33 cellular contexts compared by ENCODE assay signal in the genomic region with DNA sequence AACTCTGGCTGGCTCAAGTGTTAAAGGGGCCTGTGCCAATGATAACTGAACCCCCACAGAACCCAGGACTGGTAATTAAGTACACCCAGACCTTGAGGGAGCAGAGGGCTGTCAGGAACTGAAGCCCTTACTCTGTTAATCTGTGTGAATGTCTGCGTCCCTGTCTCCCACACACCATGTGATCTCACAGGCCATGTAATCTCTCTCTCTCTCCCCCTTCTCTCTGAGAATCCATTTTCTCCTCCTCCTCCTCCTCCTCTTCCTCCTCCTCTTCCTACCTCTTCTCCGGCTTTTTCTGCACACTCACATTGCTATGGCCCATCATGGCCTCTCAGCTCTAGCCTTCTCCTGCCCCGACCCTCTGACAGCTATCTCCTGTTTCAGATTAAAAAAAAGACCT. TPM values are rescaled to one million over a fixed set of nuclear protein-coding genes. Genes with fewer than 3 reads are reported as not detected.
"Had no signal": no experiment of that assay in that cellular context is flagged by ENCODE, and none has a peak within 500 bp of the region (broad histone marks: within the 10 kb centered on the region; RNA-seq: fewer than 3 reads in every experiment).

No MANE protein-coding gene starts in this region.

- DNase-seq: heart right ventricle; kidney glomerular epithelial cell; left cardiac atrium; left lung; lower lobe of right lung; mammary epithelial cell; mesendoderm; naive B cell; occipital lobe; ovary; retina; right cardiac atrium; stimulated activated CD4-positive, alpha-beta T cell treated with anti-CD3 and anti-CD28 coated beads, Interleukin-12 subunit alpha, Interleukin-12 subunit beta, amount 100 ng/mL, for 4 hours; stimulated activated CD4-positive, alpha-beta T cell treated with anti-CD3 and anti-CD28 coated beads, Interleukin-15, amount 100 ng/mL, for 24 hours; stimulated activated CD4-positive, alpha-beta T cell treated with anti-CD3 and anti-CD28 coated beads, Interleukin-2, amount 100 ng/mL, for 24 hours; stimulated activated CD4-positive, alpha-beta T cell treated with anti-CD3 and anti-CD28 coated beads, Interleukin-4, amount 100 ng/mL, for 1 hour; stimulated activated naive B cell treated with anti-CD40 and anti-IgM and Interleukin-4, amounts not matched to agents 10 μg/mL and 1 μg/mL and 100 μg/mL, for 72 hours; stimulated activated naive CD8-positive, alpha-beta T cell treated with anti-CD3 and anti-CD28 coated beads, Interleukin-15, Interleukin-2, amounts not matched to agents 100 U/mL and 50 U/mL, for 24 hours; stomach; tibial artery; trophoblast cell; upper lobe of right lung had no signal

- H3K9me3 Mint-ChIP-seq: mesothelial cell of epicardium; naive B cell; natural killer cell treated with Interleukin-12 subunit alpha and Interleukin-12 subunit beta and Interleukin-15 and Interleukin-18, amount 100 ng/mL, for 72 hours; neural progenitor cell; stimulated activated naive B cell treated with anti-CD40 and anti-IgM and Interleukin-4, amounts not matched to agents 10 μg/mL and 1 μg/mL and 100 μg/mL, for 72 hours had no signal

- H3K36me3 ChIP-seq: heart right ventricle, left lung, lower lobe of right lung, neural progenitor cell, neutrophil, ovary, prostate gland, stomach, thoracic aorta, tibial artery, upper lobe of right lung had no signal

- H3K27me3 ChIP-seq: heart right ventricle, hepatocyte, left lung, neural progenitor cell, neutrophil, ovary, stomach, tibial artery, upper lobe of right lung had no signal

- H3K27ac Mint-ChIP-seq: natural killer cell treated with Interleukin-12 subunit alpha and Interleukin-12 subunit beta and Interleukin-15 and Interleukin-18, amount 100 ng/mL, for 72 hours; neural progenitor cell; stimulated activated naive B cell treated with anti-CD40 and anti-IgM and Interleukin-4, amounts not matched to agents 10 μg/mL and 1 μg/mL and 100 μg/mL, for 72 hours had no signal

- H3K27me3 Mint-ChIP-seq: naive B cell; stimulated activated naive B cell treated with anti-CD40 and anti-IgM and Interleukin-4, amounts not matched to agents 10 μg/mL and 1 μg/mL and 100 μg/mL, for 72 hours had no signal

- H3K9me3 ChIP-seq: heart right ventricle, left lung, lower lobe of right lung, neutrophil, ovary, prostate gland, stomach, thoracic aorta, tibial artery, upper lobe of right lung had no signal

- H3K4me3 Mint-ChIP-seq: mesothelial cell of epicardium; naive B cell; natural killer cell treated with Interleukin-12 subunit alpha and Interleukin-12 subunit beta and Interleukin-15 and Interleukin-18, amount 100 ng/mL, for 72 hours; neural progenitor cell; stimulated activated naive B cell treated with anti-CD40 and anti-IgM and Interleukin-4, amounts not matched to agents 10 μg/mL and 1 μg/mL and 100 μg/mL, for 72 hours had no signal

- H3K4me3 ChIP-seq: heart right ventricle, hepatocyte, left lung, lower lobe of right lung, neural progenitor cell, ovary, prostate gland, skin epidermis, stomach, thoracic aorta, tibial artery, upper lobe of right lung had no signal

- FAIRE-seq: keratinocyte, urothelium cell line had no signal

- H3K4me1 ChIP-seq: heart right ventricle, left lung, lower lobe of right lung, neural progenitor cell, prostate gland, tibial artery, upper lobe of right lung had no signal

- H3K27ac ChIP-seq: heart right ventricle, hepatocyte, left lung, lower lobe of right lung, neural progenitor cell, neutrophil, ovary, prostate gland, skin epidermis, thoracic aorta, tibial artery, upper lobe of right lung had no signal

- H3K4me1 Mint-ChIP-seq: naive B cell; stimulated activated naive B cell treated with anti-CD40 and anti-IgM and Interleukin-4, amounts not matched to agents 10 μg/mL and 1 μg/mL and 100 μg/mL, for 72 hours had no signal

- H3K36me3 Mint-ChIP-seq: mesothelial cell of epicardium; naive B cell; natural killer cell treated with Interleukin-12 subunit alpha and Interleukin-12 subunit beta and Interleukin-15 and Interleukin-18, amount 100 ng/mL, for 72 hours; neural progenitor cell; stimulated activated naive B cell treated with anti-CD40 and anti-IgM and Interleukin-4, amounts not matched to agents 10 μg/mL and 1 μg/mL and 100 μg/mL, for 72 hours had no signal

- ATAC-seq: heart right ventricle; left lung; lower lobe of right lung; natural killer cell treated with Interleukin-12 subunit alpha and Interleukin-12 subunit beta and Interleukin-15 and Interleukin-18, amount 100 ng/mL, for 72 hours; right cardiac atrium; sciatic nerve; stimulated activated naive B cell treated with anti-CD40 and anti-IgM and Interleukin-4, amounts not matched to agents 10 μg/mL and 1 μg/mL and 100 μg/mL, for 72 hours; stimulated activated naive CD8-positive, alpha-beta T cell treated with anti-CD3 and anti-CD28 coated beads, Interleukin-15, Interleukin-2, amounts not matched to agents 100 U/mL and 50 U/mL, for 24 hours; upper lobe of right lung had no signal

RNA-seq across cellular contexts. Expression of gene IRAG1, which starts 14.6 kb away (rescaled TPM):
- total RNA-seq: natural killer cell treated with Interleukin-12 subunit alpha and Interleukin-12 subunit beta and Interleukin-15 and Interleukin-18, amount 100 ng/mL, for 72 hours had no signal
